In genomic region chr7:129784783-129785456, GRCh38 we compare ENCODE assay signal across 11 cellular contexts.
DNase-seq lines count a peak whose midpoint lies in the region; ATAC-seq, FAIRE-seq and TF ChIP-seq lines count a peak whose summit lies in the region.
"Had no signal": no experiment of that assay in that cellular context is flagged by ENCODE, and none has a peak within 500 bp of the region (broad histone marks: within the 10 kb centered on the region; RNA-seq: fewer than 3 reads in every experiment).

No MANE protein-coding gene starts in this region.

- H3K27me3 ChIP-seq in CD4-positive, CD25-positive, alpha-beta regulatory T cell (ENCODE audit: control insufficient read depth, insufficient read depth, low read length): peaks cover 20% of the 10 kb centered on the region
- H3K27me3 ChIP-seq in HUES6 (ENCODE audit: control insufficient read depth, insufficient read depth, low read length) (peaks cover 98% of the 10 kb centered on the region), muscle layer of duodenum (ENCODE audit: low read depth, low read length) (peaks cover 61% of the 10 kb centered on the region)
- peaks cover 84% of the 10 kb centered on the region for H3K27me3 ChIP-seq in CD4-positive, alpha-beta T cell (ENCODE audit: control insufficient read depth, insufficient read depth, low read length)

- peaks cover 0 to 5% (median 0%) of the 10 kb centered on the region in 7 donors for H3K9me3 Mint-ChIP-seq in CD4-positive, CD25-positive, alpha-beta regulatory T cell
- no peaks in the 10 kb centered on the region for H3K9me3 Mint-ChIP-seq in activated naive CD8-positive, alpha-beta T cell treated with anti-CD3 and anti-CD28 coated beads for 36 hours
- no peaks in the 10 kb centered on the region for H3K9me3 Mint-ChIP-seq in CD4-positive, alpha-beta T cell

- H3K36me3 Mint-ChIP-seq in CD4-positive, CD25-positive, alpha-beta regulatory T cell: peaks cover 3% of the 10 kb centered on the region
- no peaks in the 10 kb centered on the region for H3K36me3 Mint-ChIP-seq in activated naive CD8-positive, alpha-beta T cell treated with anti-CD3 and anti-CD28 coated beads for 36 hours
- no peaks in the 10 kb centered on the region for H3K36me3 Mint-ChIP-seq in CD4-positive, alpha-beta T cell (ENCODE audit: low read depth)

- H3K4me1 Mint-ChIP-seq in CD4-positive, CD25-positive, alpha-beta regulatory T cell: peaks cover 10 to 47% (median 27%) of the 10 kb centered on the region in 4 donors
- peaks cover 37% of the 10 kb centered on the region for H3K4me1 Mint-ChIP-seq in activated naive CD8-positive, alpha-beta T cell treated with anti-CD3 and anti-CD28 coated beads for 36 hours
- H3K4me1 Mint-ChIP-seq in CD4-positive, alpha-beta T cell (ENCODE audit: low read depth): peaks cover 52% of the 10 kb centered on the region

- intact Hi-C loops in kidney (cut with DNase I): no loop called here
- intact Hi-C loops in CD4-positive, alpha-beta T cell (cut with DNase I, micrococcal nuclease): no loop called here

- no peak for DNase-seq in CD4-positive, CD25-positive, alpha-beta regulatory T cell
- DNase-seq in activated naive CD8-positive, alpha-beta T cell treated with anti-CD3 and anti-CD28 coated beads for 36 hours: no peak
- DNase-seq in NCI-H146 treated with DMSO at 0.1 percent for 48 hours (lab: John Stamatoyannopoulos, UW; ENCODE audit: unreplicated experiment): no peak
- DNase-seq in C1 segment of cervical spinal cord (lab: John Stamatoyannopoulos, UW): no peak
- DNase-seq in kidney: no peak
- DNase-seq in CD4-positive, alpha-beta T cell: no peak
- DNase-seq: activated gamma-delta T cell treated with Interleukin-2 at 50 U/mL for 16 hours, NCI-H226, SW 1271 had no signal

- no peak for TF ChIP-seq CTCF in kidney (IDR thresholded peaks at IDR 0.05; ENCODE audit: borderline replicate concordance, extremely low read depth, insufficient read depth)
- TF ChIP-seq CTCF in CD4-positive, alpha-beta T cell (IDR thresholded peaks at IDR 0.05): no peak

- no peak overlapping the region for H3K27ac Mint-ChIP-seq in CD4-positive, CD25-positive, alpha-beta regulatory T cell
- H3K27ac Mint-ChIP-seq in activated naive CD8-positive, alpha-beta T cell treated with anti-CD3 and anti-CD28 coated beads for 36 hours: no peak overlapping the region
- no peak overlapping the region for H3K27ac Mint-ChIP-seq in CD4-positive, alpha-beta T cell

- H3K4me3 Mint-ChIP-seq in CD4-positive, CD25-positive, alpha-beta regulatory T cell: peak overlapping the region in 3 of 4 donors; percentile 53 to 67 (median 63)
- H3K4me3 Mint-ChIP-seq in activated naive CD8-positive, alpha-beta T cell treated with anti-CD3 and anti-CD28 coated beads for 36 hours: peak overlapping the region; percentile 59
- H3K4me3 Mint-ChIP-seq in CD4-positive, alpha-beta T cell: no peak overlapping the region

- H3K4me3 ChIP-seq in CD4-positive, CD25-positive, alpha-beta regulatory T cell (ENCODE audit: low read depth, low read length): peak overlapping the region; percentile 32
- H3K4me3 ChIP-seq in HUES6 (ENCODE audit: low read depth, low read length) (peak overlapping the region; percentile 44), muscle layer of duodenum (ENCODE audit: low read depth in 1 of 2, low read length in 2 of 2) (peak overlapping the region; percentile 25 to 30), kidney (ENCODE audit: low read length in 2 of 2) (no peak overlapping the region)

- no peak overlapping the region for H3K27ac ChIP-seq in CD4-positive, CD25-positive, alpha-beta regulatory T cell (ENCODE audit: insufficient read depth, low read length, poor library complexity, severe bottlenecking)
- H3K27ac ChIP-seq in HUES6 (ENCODE audit: low read depth, low read length) (no peak overlapping the region), muscle layer of duodenum (ENCODE audit: low read length) (no peak overlapping the region), kidney (ENCODE audit: low read depth in 2 of 2, low read length in 2 of 2) (no peak overlapping the region)
- no peak overlapping the region for H3K27ac ChIP-seq in CD4-positive, alpha-beta T cell (ENCODE audit: low read depth, low read length)

- peaks cover 85% of the 10 kb centered on the region for H3K27me3 Mint-ChIP-seq in CD4-positive, CD25-positive, alpha-beta regulatory T cell
- H3K27me3 Mint-ChIP-seq in activated naive CD8-positive, alpha-beta T cell treated with anti-CD3 and anti-CD28 coated beads for 36 hours: peaks cover 79% of the 10 kb centered on the region
- H3K27me3 Mint-ChIP-seq in CD4-positive, alpha-beta T cell: peaks cover 77% of the 10 kb centered on the region

- CTCF ChIA-PET in CD4-positive, alpha-beta T cell (lab: Charles Lee): interaction anchor here (0.6 kb wide), 1 partner anchor 226 kb away, joined by 3 read pairs; no protein-coding TSS in a partner anchor

- no peaks in the 10 kb centered on the region for H3K9me3 ChIP-seq in CD4-positive, CD25-positive, alpha-beta regulatory T cell (ENCODE audit: control insufficient read depth in 2 of 2, low read length in 2 of 2)
- H3K9me3 ChIP-seq in HUES6 (ENCODE audit: control insufficient read depth, insufficient read depth, low read depth, low read length) (no peaks in the 10 kb centered on the region), muscle layer of duodenum (ENCODE audit: control insufficient read depth in 1 of 2, low read length in 2 of 2) (no peaks in the 10 kb centered on the region), kidney (ENCODE audit: control insufficient read depth in 1 of 2, low read length in 2 of 2) (no peaks in the 10 kb centered on the region)
- no peaks in the 10 kb centered on the region for H3K9me3 ChIP-seq in CD4-positive, alpha-beta T cell (ENCODE audit: control insufficient read depth, low read length)

- H3K9ac ChIP-seq in HUES6 (ENCODE audit: low read length): no peak overlapping the region
- no peak overlapping the region for H3K9ac ChIP-seq in kidney (ENCODE audit: low read length in 2 of 2)

- no peaks in the 10 kb centered on the region for H3K36me3 ChIP-seq in CD4-positive, CD25-positive, alpha-beta regulatory T cell (ENCODE audit: control insufficient read depth, insufficient read depth, low read length)
- no peaks in the 10 kb centered on the region for H3K36me3 ChIP-seq in HUES6 (ENCODE audit: control insufficient read depth, insufficient read depth, low read length)
- H3K36me3 ChIP-seq in muscle layer of duodenum (ENCODE audit: control insufficient read depth in 1 of 2, insufficient read depth in 2 of 2, low read length in 2 of 2): no peaks in the 10 kb centered on the region
- H3K36me3 ChIP-seq in kidney (ENCODE audit: control insufficient read depth in 1 of 2, insufficient read depth in 2 of 2, low read length in 2 of 2): no peaks in the 10 kb centered on the region

- POLR2A ChIA-PET in CD4-positive, alpha-beta T cell (lab: Charles Lee): no interaction called here

- no peak for FAIRE-seq in kidney (lab: Jason Lieb, UNC)

- ATAC-seq in CD4-positive, CD25-positive, alpha-beta regulatory T cell (ENCODE audit: low read depth in 2 of 2): no peak
- no peak for ATAC-seq in CD4-positive, alpha-beta T cell (ENCODE audit: poor library complexity)

- H3K4me1 ChIP-seq in CD4-positive, CD25-positive, alpha-beta regulatory T cell (ENCODE audit: control insufficient read depth, insufficient read depth, low read length, poor library complexity, severe bottlenecking): peaks cover 57% of the 10 kb centered on the region
- H3K4me1 ChIP-seq in HUES6 (ENCODE audit: control insufficient read depth, insufficient read depth, low read length): peaks cover 36% of the 10 kb centered on the region
- peaks cover 3 to 58% of the 10 kb centered on the region in 2 donors for H3K4me1 ChIP-seq in muscle layer of duodenum (ENCODE audit: control insufficient read depth in 1 of 2, insufficient read depth in 2 of 2, low read length in 2 of 2)
- peaks cover 3 to 18% of the 10 kb centered on the region in 2 donors for H3K4me1 ChIP-seq in kidney (ENCODE audit: control insufficient read depth in 1 of 2, insufficient read depth in 1 of 2, low read depth in 1 of 2, low read length in 2 of 2)

Comparison
In these comparisons a context has a peak if more than half of its experiments do, and no peak if none do; other contexts are left out.
1. H3K4me3 ChIP-seq: peak in CD4-positive, CD25-positive, alpha-beta regulatory T cell (single experiment), HUES6 (single experiment) and muscle layer of duodenum (2 of 2); none in kidney (0 of 2).